Comparison of ENCODE assay signal across 30 cellular contexts in the genomic region with DNA sequence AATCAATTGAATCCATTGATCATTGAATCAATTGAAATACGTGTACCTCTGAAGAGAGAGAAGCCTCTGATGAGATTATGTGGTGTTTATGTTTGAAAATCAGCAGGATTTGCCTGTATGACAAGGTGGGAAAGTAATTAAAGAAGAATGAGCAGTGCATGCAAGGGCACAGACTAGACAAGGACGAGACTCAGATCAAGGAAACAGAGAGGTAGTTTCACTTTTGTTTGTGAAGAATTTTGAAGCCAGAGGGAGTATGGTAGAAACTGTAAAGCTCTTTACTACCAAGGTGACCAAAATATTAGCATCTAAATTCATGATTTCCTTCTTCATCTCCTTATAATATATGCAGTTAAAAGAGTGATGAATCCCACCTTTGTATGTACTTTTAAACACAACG.
A peak's percentile ranks its signal among the peaks of the same experiment; 100 is the strongest.
DNase-seq lines count a peak whose midpoint lies in the region; ATAC-seq and TF ChIP-seq lines count a peak whose summit lies in the region.
"Had no signal": no experiment of that assay in that cellular context is flagged by ENCODE, and none has a peak within 500 bp of the region (broad histone marks: within the 10 kb centered on the region; RNA-seq: fewer than 3 reads in every experiment).

No MANE protein-coding gene starts in this region.

- H3F3A ChIP-seq in MM.1S (ENCODE audit: insufficient read depth, low read length), result no peaks in the 10 kb centered on the region

- no peaks in the 10 kb centered on the region for H3K79me2 ChIP-seq in MM.1S (ENCODE audit: low read length)

- H3K9me3 Mint-ChIP-seq in effector memory CD8-positive, alpha-beta T cell, result peaks cover 9 to 17% of the 10 kb centered on the region in 2 donors
- H3K9me3 Mint-ChIP-seq: nephron progenitor cell, type B pancreatic cell had no signal

- no peak overlapping the region for H3K27ac ChIP-seq in MM.1S (ENCODE audit: low read length)
- H3K27ac ChIP-seq: colonic mucosa had no signal

- no peaks in the 10 kb centered on the region for H3K27me3 Mint-ChIP-seq in effector memory CD8-positive, alpha-beta T cell
- H3K27me3 Mint-ChIP-seq: activated CD8-positive, alpha-beta memory T cell treated with anti-CD3 and anti-CD28 coated beads, Interleukin-2, amount 10 ng/mL, durations not matched to agents 7 days and 5 days; activated naive CD8-positive, alpha-beta T cell treated with anti-CD3 and anti-CD28 coated beads, Interleukin-2, amount 10 ng/mL, durations not matched to agents 7 days and 5 days; B cell; CD4-positive, alpha-beta memory T cell; memory B cell; type B pancreatic cell had no signal

- no peaks in the 10 kb centered on the region for H4K20me1 ChIP-seq in MM.1S (ENCODE audit: insufficient read depth, low read length)

- H3K27me3 ChIP-seq in MM.1S (replicated peaks; ENCODE audit: insufficient read depth, low read length), result no peaks in the 10 kb centered on the region
- H3K27me3 ChIP-seq: colonic mucosa had no signal

- no peaks in the 10 kb centered on the region for H3K4me1 Mint-ChIP-seq in effector memory CD8-positive, alpha-beta T cell (ENCODE audit: low read depth in 2 of 2)
- H3K4me1 Mint-ChIP-seq: activated CD8-positive, alpha-beta memory T cell treated with anti-CD3 and anti-CD28 coated beads, Interleukin-2, amount 10 ng/mL, durations not matched to agents 7 days and 5 days; activated naive CD8-positive, alpha-beta T cell treated with anti-CD3 and anti-CD28 coated beads, Interleukin-2, amount 10 ng/mL, durations not matched to agents 7 days and 5 days; B cell; CD4-positive, alpha-beta memory T cell; memory B cell had no signal

- no peaks in the 10 kb centered on the region for H3K36me3 ChIP-seq in MM.1S (replicated peaks; ENCODE audit: insufficient read depth, low read length)
- H3K36me3 ChIP-seq: colonic mucosa had no signal

- DNase-seq in A172 (ENCODE audit: low spot score), result peak; percentile 18
- DNase-seq in GM20000 (ENCODE audit: low spot score), result peak; percentile 2
- DNase-seq in MM.1S, result peak; percentile 66
- DNase-seq in effector memory CD8-positive, alpha-beta T cell, result no peak
- DNase-seq in head of caudate nucleus, result no peak
- no peak for DNase-seq in NCI-H524 treated with DMSO at 0.1 percent for 48 hours (lab: John Stamatoyannopoulos, UW)
- DNase-seq: activated CD4-positive, alpha-beta T cell treated with anti-CD3 and anti-CD28 coated beads, Interleukin-2, amount 50 U/mL, for 4 hours; activated CD8-positive, alpha-beta memory T cell treated with anti-CD3 and anti-CD28 coated beads, Interleukin-2, amount 10 ng/mL, durations not matched to agents 7 days and 5 days; activated gamma-delta T cell; activated naive CD8-positive, alpha-beta T cell treated with anti-CD3 and anti-CD28 coated beads, Interleukin-2, amount 10 ng/mL, durations not matched to agents 7 days and 5 days; activated T-cell treated with anti-CD3 and anti-CD28 coated beads, Interleukin-2, amount 50 U/mL, for 4 hours; CD4-positive, alpha-beta memory T cell; colonic mucosa; effector memory CD4-positive, alpha-beta T cell; GOT3; KG1; NCI-H1436 treated with DMSO at 0.1 percent for 48 hours; NCI-H226; NCI-H748 treated with DMSO at 0.1 percent for 48 hours; nephron progenitor cell; SK-N-SH; stimulated activated CD4-positive, alpha-beta T cell treated with anti-CD3 and anti-CD28 coated beads, Interleukin-15, amount 100 ng/mL, for 24 hours; stimulated activated CD4-positive, alpha-beta T cell treated with anti-CD3 and anti-CD28 coated beads, Interleukin-4, amount 100 ng/mL, for 4 hours had no signal

- H3K9me2 ChIP-seq in MM.1S (replicated peaks; ENCODE audit: insufficient read depth, low read length), result no peaks in the 10 kb centered on the region
- H3K9me2 ChIP-seq: SK-N-SH had no signal

- no peak overlapping the region for H3K27ac Mint-ChIP-seq in effector memory CD8-positive, alpha-beta T cell
- H3K27ac Mint-ChIP-seq: activated CD8-positive, alpha-beta memory T cell treated with anti-CD3 and anti-CD28 coated beads, Interleukin-2, amount 10 ng/mL, durations not matched to agents 7 days and 5 days; activated naive CD8-positive, alpha-beta T cell treated with anti-CD3 and anti-CD28 coated beads, Interleukin-2, amount 10 ng/mL, durations not matched to agents 7 days and 5 days; B cell; CD4-positive, alpha-beta memory T cell; memory B cell; nephron progenitor cell; T-helper 1 cell treated with Interleukin-12 subunit alpha and Interleukin-12 subunit beta and Interleukin-4 antibody, amounts not matched to agents 30 μg/mL and 1 μg/mL, for 36 hours; type B pancreatic cell had no signal

- H3K4me1 ChIP-seq in MM.1S (ENCODE audit: low read length), result no peaks in the 10 kb centered on the region
- H3K4me1 ChIP-seq: colonic mucosa had no signal

- peak overlapping the region; percentile 55 for H3K4me2 ChIP-seq in MM.1S (ENCODE audit: low read depth, low read length)
- H3K4me2 ChIP-seq: SK-N-SH had no signal

- TF ChIP-seq CTCF in GM20000 (IDR thresholded peaks at IDR 0.05; ENCODE audit: extremely low read depth, missing control alignments) (no peak), MM.1S (IDR thresholded peaks at IDR 0.05; ENCODE audit: low read length) (no peak), WI38 (IDR thresholded peaks at IDR 0.05; ENCODE audit: low read depth, low read length) (no peak)

- peak overlapping the region; percentile 21; the same call in 1 of the 2 replicates for H3K9ac ChIP-seq in MM.1S (ENCODE audit: low read length)
- H3K9ac ChIP-seq: SK-N-SH had no signal

- intact Hi-C loops in head of caudate nucleus (cut with DNase I), result no loop called here

- peak overlapping the region; percentile 90 for H2AFZ ChIP-seq in MM.1S (ENCODE audit: low read length)

- no peak for ATAC-seq in HG02759 (IDR thresholded peaks at IDR 0.05; ENCODE audit: unreplicated experiment)
- no peak for ATAC-seq in effector memory CD8-positive, alpha-beta T cell (replicated peaks)
- ATAC-seq: activated CD8-positive, alpha-beta memory T cell treated with anti-CD3 and anti-CD28 coated beads, Interleukin-2, amount 10 ng/mL, durations not matched to agents 7 days and 5 days; activated T-cell treated with anti-CD3 and anti-CD28 coated beads, Interleukin-2, amount 50 U/mL, for 4 hours; left lobe of liver had no signal

- H3K36me3 Mint-ChIP-seq in effector memory CD8-positive, alpha-beta T cell (ENCODE audit: insufficient read depth), result no peaks in the 10 kb centered on the region
- H3K36me3 Mint-ChIP-seq: activated CD8-positive, alpha-beta memory T cell treated with anti-CD3 and anti-CD28 coated beads, Interleukin-2, amount 10 ng/mL, durations not matched to agents 7 days and 5 days; activated naive CD8-positive, alpha-beta T cell treated with anti-CD3 and anti-CD28 coated beads, Interleukin-2, amount 10 ng/mL, durations not matched to agents 7 days and 5 days; CD4-positive, alpha-beta memory T cell; memory B cell; type B pancreatic cell had no signal

- peak overlapping the region; percentile 44 for H3K4me3 ChIP-seq in MM.1S (ENCODE audit: low read length)
- H3K4me3 ChIP-seq in WI38 (ENCODE audit: low read depth, low read length), result peak overlapping the region; percentile 16; the same call in 1 of the 2 replicates
- H3K4me3 ChIP-seq: colonic mucosa had no signal

- H3K9me3 ChIP-seq in MM.1S (replicated peaks; ENCODE audit: insufficient read depth, low read length), result no peaks in the 10 kb centered on the region
- H3K9me3 ChIP-seq: colonic mucosa, SK-N-SH had no signal

- H3K4me3 Mint-ChIP-seq in effector memory CD8-positive, alpha-beta T cell, result no peak overlapping the region
- H3K4me3 Mint-ChIP-seq: activated CD8-positive, alpha-beta memory T cell treated with anti-CD3 and anti-CD28 coated beads, Interleukin-2, amount 10 ng/mL, durations not matched to agents 7 days and 5 days; activated naive CD8-positive, alpha-beta T cell treated with anti-CD3 and anti-CD28 coated beads, Interleukin-2, amount 10 ng/mL, durations not matched to agents 7 days and 5 days; activated T-cell treated with anti-CD3 and anti-CD28 coated beads, Interleukin-2, amount 50 U/mL, for 4 hours; B cell; CD4-positive, alpha-beta memory T cell; memory B cell; nephron progenitor cell; T-helper 1 cell treated with Interleukin-12 subunit alpha and Interleukin-12 subunit beta and Interleukin-4 antibody, amounts not matched to agents 30 μg/mL and 1 μg/mL, for 36 hours; type B pancreatic cell had no signal

Comparison
In these comparisons a context has a peak if more than half of its experiments do, and no peak if none do; other contexts are left out.
1. DNase-seq: peak in A172 (single experiment), GM20000 (single experiment) and MM.1S (single experiment); none in effector memory CD8-positive, alpha-beta T cell (0 of 3), head of caudate nucleus (0 of 42) and NCI-H524 treated with DMSO at 0.1 percent for 48 hours (single experiment).